8 cellular contexts compared by ENCODE assay signal in the genomic region with DNA sequence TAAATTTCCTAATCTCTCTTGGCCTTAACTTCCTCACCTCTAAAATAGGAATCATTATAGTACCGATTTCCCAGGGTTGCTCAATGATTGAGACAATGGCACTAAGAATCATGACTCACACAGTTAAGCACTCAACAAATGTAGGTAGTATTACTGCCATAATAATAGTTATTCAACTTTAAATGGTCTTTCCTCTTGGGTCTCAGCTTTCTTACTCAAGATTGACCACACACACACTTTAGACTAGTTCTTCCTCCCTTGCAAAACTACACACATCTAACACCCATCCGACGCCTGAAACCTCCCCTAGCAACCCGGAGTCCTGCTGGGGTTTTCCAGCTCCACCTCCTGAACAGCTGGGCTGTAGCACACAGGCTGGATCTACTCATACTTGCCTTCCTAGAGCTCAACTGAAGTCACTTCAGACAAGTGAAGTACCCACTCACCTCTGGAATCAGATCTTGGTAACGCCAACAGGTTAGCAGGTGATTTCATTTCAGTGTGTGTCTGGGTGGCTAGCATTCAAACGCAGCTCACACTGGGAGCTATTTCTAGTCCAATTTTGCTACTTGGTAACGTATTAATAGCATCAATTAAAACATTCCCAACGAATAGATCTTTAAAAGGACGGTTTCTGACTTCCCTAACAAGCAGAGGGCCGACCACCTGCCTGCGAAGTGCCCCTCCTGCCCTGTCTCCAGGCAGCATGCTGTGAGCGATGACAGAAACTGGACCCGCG. TPM values are rescaled to one million over a fixed set of nuclear protein-coding genes. Genes with fewer than 3 reads are reported as not detected.
DNase-seq lines count a peak whose midpoint lies in the region; ATAC-seq and TF ChIP-seq lines count a peak whose summit lies in the region.

No MANE protein-coding gene starts in this region.

- H3K4me3 ChIP-seq in heart left ventricle (peak overlapping the region; percentile 83 to 98 (median 92)), WI38 (ENCODE audit: low read depth, low read length) (peak overlapping the region; percentile 71), mesodermal cell (ENCODE audit: extremely low read depth, insufficient read depth, low read length, poor library complexity, severe bottlenecking) (peak overlapping the region; percentile 95)

- intact Hi-C loops in heart left ventricle (cut with DNase I): loop anchor here in 4 of 10 donors (5.0 to 10.0 kb wide), 4 partner anchors 76 to 88 kb away; no protein-coding TSS in a partner anchor
- intact Hi-C loops in Right ventricle myocardium inferior (cut with DNase I): loop anchor here (5.0 kb wide), 1 partner anchor 76 kb away; no protein-coding TSS in a partner anchor

- TF ChIP-seq POLR2A in heart left ventricle (IDR thresholded peaks at IDR 0.05): no peak

- TF ChIP-seq CTCF in heart left ventricle (IDR thresholded peaks at IDR 0.05): no peak
- no peak for TF ChIP-seq CTCF in WI38 (IDR thresholded peaks at IDR 0.05; ENCODE audit: low read depth, low read length)

- ATAC-seq in heart left ventricle (peak in 2 of 4 donors; percentile 7 to 27), Right ventricle myocardium inferior (no peak), HG02678 (IDR thresholded peaks at IDR 0.05; ENCODE audit: unreplicated experiment) (peak; percentile 46)

- H3K36me3 ChIP-seq in heart left ventricle (no peaks in the 10 kb centered on the region), mesodermal cell (ENCODE audit: control insufficient read depth, insufficient read depth, low read length) (no peaks in the 10 kb centered on the region)

- H3K27ac ChIP-seq in heart left ventricle (peak overlapping the region in 10 of 12 donors; percentile 73 to 88 (median 84)), mesodermal cell (ENCODE audit: low read depth, low read length, severe bottlenecking) (peak overlapping the region; percentile 23)

- peaks cover 0 to 51% (median 13%) of the 10 kb centered on the region in 12 donors for H3K4me1 ChIP-seq in heart left ventricle
- peaks cover 4% of the 10 kb centered on the region for H3K4me1 ChIP-seq in mesodermal cell (ENCODE audit: control insufficient read depth, insufficient read depth, low read length, poor library complexity, severe bottlenecking)

- H3K9me3 ChIP-seq in heart left ventricle: no peaks in the 10 kb centered on the region
- H3K9me3 ChIP-seq in mesodermal cell (ENCODE audit: control insufficient read depth, low read length): no peaks in the 10 kb centered on the region

- DNase-seq in heart left ventricle: peak in 2 of 5 donors; percentile 20 to 42
- DNase-seq in Right ventricle myocardium inferior (ENCODE audit: missing footprints): no peak
- peak; percentile 58 for DNase-seq in NCI-H128 (lab: John Stamatoyannopoulos, UW; ENCODE audit: unreplicated experiment)
- peak; percentile 42 for DNase-seq in dedifferentiated amniotic fluid mesenchymal stem cell (ENCODE audit: extremely low spot score)
- DNase-seq in stimulated activated CD8-positive, alpha-beta memory T cell treated with anti-CD3 and anti-CD28 coated beads, Interleukin-7, amount 100 ng/mL, for 4 hours (ENCODE audit: low read depth in 2 of 2): peak; percentile 11 to 39

- WGBS in heart left ventricle, 4 donors: 5 to 7% (median 6%) methylated on average over 14 of the region's 14 CpGs
- 3 to 4% methylated on average over 11 to 12 of the region's 14 CpGs for WGBS in mesodermal cell (ENCODE audit: insufficient coverage in 2 of 2), 2 experiments

- no peaks in the 10 kb centered on the region for H3K27me3 ChIP-seq in heart left ventricle

RNA-seq across cellular contexts. Expression of gene UXS1, which starts 1.2 kb away (rescaled TPM):
- 10 to 100 TPM; 20.7 to 36.9 (median 30.9) TPM for total RNA-seq in heart left ventricle
- polyA plus RNA-seq in heart left ventricle: 10 to 100 TPM; 11.0 to 30.9 TPM
- 27.4 TPM for total RNA-seq in Right ventricle myocardium inferior
- polyA plus RNA-seq in mesodermal cell (2013, experiment 1 of 2): 46.3 TPM
- 44.9 TPM for polyA plus RNA-seq in mesodermal cell (2013, experiment 2 of 2)
